ENCODE assay signal across 12 cellular contexts in the genomic region with DNA sequence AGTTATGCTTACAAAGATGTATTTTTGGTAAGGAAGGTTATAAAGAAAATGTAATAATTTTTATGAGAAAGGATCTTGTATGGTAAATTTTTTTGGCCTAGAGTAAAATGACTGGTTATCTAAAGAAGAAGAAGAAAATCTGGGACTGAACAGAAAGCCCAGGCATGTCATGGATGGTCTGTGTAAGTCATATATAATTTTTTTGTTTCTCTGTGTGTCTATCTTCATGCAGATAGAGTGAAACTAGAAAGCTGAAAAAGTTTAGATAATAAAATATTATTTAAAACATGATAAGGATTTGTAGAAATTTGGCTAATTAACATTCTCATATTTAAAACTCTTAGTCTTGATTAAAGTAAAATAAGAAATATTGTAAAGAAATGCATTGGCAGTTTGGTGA. TPM values are rescaled to one million over a fixed set of nuclear protein-coding genes. Genes with fewer than 3 reads are reported as not detected.
"Had no signal": no experiment of that assay in that cellular context is flagged by ENCODE, and none has a peak within 500 bp of the region (broad histone marks: within the 10 kb centered on the region; RNA-seq: fewer than 3 reads in every experiment).

No MANE protein-coding gene starts in this region.

- H3K4me3 Mint-ChIP-seq: IgD-negative memory B cell had no signal

- H3K4me2 ChIP-seq: KMS-11 had no signal

- H3K27ac Mint-ChIP-seq: IgD-negative memory B cell had no signal

- H3K27ac ChIP-seq: GM23248, HL-60, KMS-11 had no signal

- H3K4me1 ChIP-seq: HAP-1 had no signal

- FAIRE-seq: HepG2 had no signal

- DNase-seq: GM23248, GOT3, H7, KBM-7 had no signal

- H3K36me3 ChIP-seq: HAP-1 had no signal

- H3K27me3 Mint-ChIP-seq: IgD-negative memory B cell had no signal

- H3K9me3 ChIP-seq: HAP-1 had no signal

- H3K4me3 ChIP-seq: GM23248, HAP-1 had no signal

- ATAC-seq: HCT116, HepG2 had no signal

- H3K4me1 Mint-ChIP-seq: IgD-negative memory B cell had no signal

RNA-seq across cellular contexts. Expression of gene MPEG1, which starts 27.6 kb away (rescaled TPM):
- total RNA-seq: GM23248, H4, H7, HepG2, HT1080 had no signal
- polyA plus RNA-seq: GM23248, HepG2 had no signal
